In genomic region chr16:66881964-66882508, GRCh38 we compare ENCODE assay signal across 13 cellular contexts. TPM values are rescaled to one million over a fixed set of nuclear protein-coding genes. Genes with fewer than 3 reads are reported as not detected.
A peak's percentile ranks its signal among the peaks of the same experiment; 100 is the strongest.
DNase-seq lines count a peak whose midpoint lies in the region; ATAC-seq, FAIRE-seq and TF ChIP-seq lines count a peak whose summit lies in the region.
"Had no signal": no experiment of that assay in that cellular context is flagged by ENCODE, and none has a peak within 500 bp of the region (broad histone marks: within the 10 kb centered on the region; RNA-seq: fewer than 3 reads in every experiment).

No MANE protein-coding gene starts in this region.

- H3K79me2 ChIP-seq in DND-41 (ENCODE audit: insufficient read depth, low read length) (peaks cover 63% of the 10 kb centered on the region), MM.1S (ENCODE audit: low read length) (peaks cover 45% of the 10 kb centered on the region), neural progenitor cell (ENCODE audit: low read depth) (peaks cover 15% of the 10 kb centered on the region)

- H3K4me1 ChIP-seq in DND-41 (ENCODE audit: insufficient read depth, low read length) (peaks cover 69% of the 10 kb centered on the region), MM.1S (ENCODE audit: low read length) (peaks cover 24% of the 10 kb centered on the region), neural progenitor cell (peaks cover 4% of the 10 kb centered on the region)

- DNase-seq in DND-41, result no peak
- no peak for DNase-seq in MM.1S
- no peak for DNase-seq in central memory CD8-positive, alpha-beta T cell (ENCODE audit: low spot score in 2 of 2)
- no peak for DNase-seq in neural progenitor cell (ENCODE audit: low spot score)
- DNase-seq in D721Med (ENCODE audit: insufficient read length, low spot score), result no peak
- no peak for DNase-seq in DMS114 treated with DMSO at 0.1 percent for 48 hours (lab: John Stamatoyannopoulos, UW; ENCODE audit: unreplicated experiment)
- DNase-seq: colonic mucosa; foreskin melanocyte; NCI-H446; stimulated activated naive CD4-positive, alpha-beta T cell treated with Interleukin-2 at 50 U/mL for 16 hours had no signal

- TF ChIP-seq CTCF in DND-41 (IDR thresholded peaks at IDR 0.05; ENCODE audit: borderline replicate concordance, extremely low read depth, low read length, poor library complexity, severe bottlenecking) (no peak), MM.1S (IDR thresholded peaks at IDR 0.05; ENCODE audit: low read length) (no peak), neural progenitor cell (IDR thresholded peaks at IDR 0.05) (no peak), D721Med (IDR thresholded peaks at IDR 0.05; ENCODE audit: insufficient read depth, missing control alignments) (no peak)

- peak overlapping the region; percentile 82 for H3K4me2 ChIP-seq in DND-41 (ENCODE audit: insufficient read depth, low read length)
- peak overlapping the region; percentile 76; the same call in 1 of the 2 replicates for H3K4me2 ChIP-seq in MM.1S (ENCODE audit: low read depth, low read length)
- H3K4me2 ChIP-seq in neural progenitor cell, result peak overlapping the region; percentile 83

- H3K36me3 Mint-ChIP-seq in central memory CD8-positive, alpha-beta T cell (ENCODE audit: insufficient read depth), result peaks cover 29% of the 10 kb centered on the region
- H3K36me3 Mint-ChIP-seq in neural progenitor cell, result peaks cover 18% of the 10 kb centered on the region

- H3K36me3 ChIP-seq in DND-41 (ENCODE audit: insufficient read depth, low read length), result peaks cover 46% of the 10 kb centered on the region
- H3K36me3 ChIP-seq in MM.1S (replicated peaks; ENCODE audit: insufficient read depth, low read length), result peaks cover 6% of the 10 kb centered on the region
- H3K36me3 ChIP-seq in neural progenitor cell, result no peaks in the 10 kb centered on the region

- H3K4me1 Mint-ChIP-seq in central memory CD8-positive, alpha-beta T cell, result peaks cover 36% of the 10 kb centered on the region
- peaks cover 13% of the 10 kb centered on the region for H3K4me1 Mint-ChIP-seq in neural progenitor cell

- no peak for FAIRE-seq in D721Med (lab: Jason Lieb, UNC)

- H3K27me3 ChIP-seq in DND-41 (ENCODE audit: insufficient read depth, low read length, poor library complexity), result no peaks in the 10 kb centered on the region
- H3K27me3 ChIP-seq in MM.1S (replicated peaks; ENCODE audit: insufficient read depth, low read length), result no peaks in the 10 kb centered on the region
- peaks cover 10% of the 10 kb centered on the region for H3K27me3 ChIP-seq in neural progenitor cell
- H3K27me3 ChIP-seq: colonic mucosa had no signal

- peak overlapping the region; percentile 30; the same call in 1 of the 2 replicates for H3K27ac ChIP-seq in DND-41 (ENCODE audit: low read length)
- H3K27ac ChIP-seq in MM.1S (ENCODE audit: low read length), result no peak overlapping the region
- no peak overlapping the region for H3K27ac ChIP-seq in neural progenitor cell
- H3K27ac ChIP-seq: colonic mucosa, RWPE1 had no signal

- H3K27me3 Mint-ChIP-seq in central memory CD8-positive, alpha-beta T cell, result no peaks in the 10 kb centered on the region
- peaks cover 4% of the 10 kb centered on the region for H3K27me3 Mint-ChIP-seq in neural progenitor cell (ENCODE audit: insufficient read depth, low read depth)

- no peak for ATAC-seq in DND-41 (ENCODE audit: insufficient read depth, low read depth)
- no peak for ATAC-seq in central memory CD8-positive, alpha-beta T cell (replicated peaks; ENCODE audit: extremely low read depth, poor library complexity, severe bottlenecking)
- ATAC-seq in HG03571 (IDR thresholded peaks at IDR 0.05; ENCODE audit: unreplicated experiment), result no peak

- H3K27ac Mint-ChIP-seq in central memory CD8-positive, alpha-beta T cell (ENCODE audit: low read depth), result no peak overlapping the region
- H3K27ac Mint-ChIP-seq in neural progenitor cell, result no peak overlapping the region

- H3K9ac ChIP-seq in DND-41 (ENCODE audit: low read depth, low read length) (peak overlapping the region; percentile 97), MM.1S (ENCODE audit: low read length) (no peak overlapping the region), neural progenitor cell (no peak overlapping the region)

- no peaks in the 10 kb centered on the region for H3K9me2 ChIP-seq in MM.1S (replicated peaks; ENCODE audit: insufficient read depth, low read length)

- peaks cover 40% of the 10 kb centered on the region for H4K20me1 ChIP-seq in DND-41 (ENCODE audit: insufficient read depth, low read length)
- 0 out of 2 replicates have a peak, but pooled peaks cover 4% of the 10 kb centered on the region for H4K20me1 ChIP-seq in MM.1S (ENCODE audit: insufficient read depth, low read length)
- H4K20me1 ChIP-seq in neural progenitor cell (ENCODE audit: low read depth), result peaks cover 25% of the 10 kb centered on the region

- H2AFZ ChIP-seq in DND-41 (ENCODE audit: low read depth, low read length) (no peak overlapping the region), MM.1S (ENCODE audit: low read length) (no peak overlapping the region), neural progenitor cell (replicated peaks) (no peak overlapping the region)

- H3K9me3 Mint-ChIP-seq in central memory CD8-positive, alpha-beta T cell, result no peaks in the 10 kb centered on the region
- no peaks in the 10 kb centered on the region for H3K9me3 Mint-ChIP-seq in neural progenitor cell

- H3F3A ChIP-seq in MM.1S (ENCODE audit: insufficient read depth, low read length) (peaks cover 14% of the 10 kb centered on the region), neural progenitor cell (ENCODE audit: low read depth) (peaks cover 4% of the 10 kb centered on the region)

- H3K4me3 ChIP-seq in DND-41 (ENCODE audit: low read depth in 1 of 2, low read length in 2 of 2) (peak overlapping the region in 1 of 2 experiments; percentile 98; a peak in 2 of 4 replicates), MM.1S (ENCODE audit: low read length) (no peak overlapping the region), neural progenitor cell (no peak overlapping the region)

- H3K9me3 ChIP-seq in DND-41 (ENCODE audit: insufficient read depth, low read length, severe bottlenecking) (no peaks in the 10 kb centered on the region), MM.1S (replicated peaks; ENCODE audit: insufficient read depth, low read length) (no peaks in the 10 kb centered on the region), neural progenitor cell (ENCODE audit: low read depth) (no peaks in the 10 kb centered on the region)
- H3K9me3 ChIP-seq: colonic mucosa had no signal

- peak overlapping the region; percentile 99 for H3K4me3 Mint-ChIP-seq in central memory CD8-positive, alpha-beta T cell
- peak overlapping the region; percentile 97 for H3K4me3 Mint-ChIP-seq in neural progenitor cell

RNA-seq across cellular contexts. Expression of gene PDP2, which starts 1.7 kb away (rescaled TPM):
- total RNA-seq in neural progenitor cell (ENCODE audit: low replicate concordance), result 6.6 and 12.6 TPM in 2 replicates

RNA-seq across cellular contexts. Expression of gene CDH16, which starts 36.6 kb away (rescaled TPM):
- not detected in 2 replicates for total RNA-seq in neural progenitor cell (ENCODE audit: low replicate concordance)
- total RNA-seq: omental fat pad had no signal

RNA-seq across cellular contexts. Expression of gene CA7, which starts 37.8 kb away (rescaled TPM):
- not detected in 2 replicates for total RNA-seq in neural progenitor cell (ENCODE audit: low replicate concordance)
- total RNA-seq: omental fat pad had no signal

RNA-seq across cellular contexts. Expression of gene RRAD, which starts 43.3 kb away (rescaled TPM):
- 0.12 and 0.24 TPM in 2 replicates for total RNA-seq in neural progenitor cell (ENCODE audit: low replicate concordance)

RNA-seq across cellular contexts. Expression of gene NAE1, which starts 51.3 kb away (rescaled TPM):
- 226 and 397 TPM in 2 replicates for total RNA-seq in neural progenitor cell (ENCODE audit: low replicate concordance)
